10 cellular contexts compared by ENCODE assay signal in the genomic region with DNA sequence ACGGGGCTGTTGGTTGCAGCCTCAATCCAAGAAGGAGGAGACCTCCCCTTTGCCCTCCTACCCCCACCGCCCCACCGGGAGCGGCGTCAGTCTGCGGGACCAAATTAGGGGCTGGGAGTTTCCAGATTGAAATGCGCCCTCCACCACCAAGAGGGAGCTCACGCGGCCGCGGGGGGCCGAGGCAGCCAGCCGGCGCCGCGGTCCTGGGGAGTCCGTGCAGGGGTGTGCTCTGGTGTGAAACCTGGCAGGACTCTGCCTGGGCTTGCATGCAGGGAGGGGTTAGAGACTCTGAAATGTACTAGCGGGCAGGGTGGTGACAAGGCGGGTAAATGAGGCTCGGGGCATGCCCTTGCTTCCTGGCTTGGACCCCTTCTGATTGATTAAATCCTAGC.
DNase-seq lines count a peak whose midpoint lies in the region; ATAC-seq and TF ChIP-seq lines count a peak whose summit lies in the region.
"Had no signal": no experiment of that assay in that cellular context is flagged by ENCODE, and none has a peak within 500 bp of the region (broad histone marks: within the 10 kb centered on the region; RNA-seq: fewer than 3 reads in every experiment).

No MANE protein-coding gene starts in this region.

- H3K4me3 ChIP-seq in NT2/D1 (ENCODE audit: insufficient read length, low read depth) = peak overlapping the region; percentile 61
- H3K4me3 ChIP-seq in fibroblast of mammary gland (ENCODE audit: control insufficient read depth, low read depth, low read length) = peak overlapping the region; percentile 72

- DNase-seq in COR-L47 (lab: John Stamatoyannopoulos, UW) = peak; percentile 24
- DNase-seq in NT2/D1 (ENCODE audit: low read depth, low spot score) = peak; percentile 28
- DNase-seq in fibroblast of mammary gland (ENCODE audit: low read depth) = peak; percentile 19
- DNase-seq in nephron progenitor cell = no peak
- DNase-seq in CD1c-positive myeloid dendritic cell (ENCODE audit: extremely low spot score) = no peak
- DNase-seq in SW480 (ENCODE audit: low spot score) = no peak
- DNase-seq: NCI-H2171 had no signal

- peaks cover 11% of the 10 kb centered on the region for H3K9me3 Mint-ChIP-seq in nephron progenitor cell

- H3K36me3 ChIP-seq in NT2/D1 (ENCODE audit: insufficient read depth, insufficient read length, low read length) = peaks cover 17% of the 10 kb centered on the region

- H3K27me3 Mint-ChIP-seq in nephron progenitor cell (ENCODE audit: low read depth, poor library complexity) = no peaks in the 10 kb centered on the region

- H3K4me3 Mint-ChIP-seq in nephron progenitor cell = peak overlapping the region; percentile 97
- H3K4me3 Mint-ChIP-seq: CD8-positive, alpha-beta T cell had no signal

- H3K27me3 ChIP-seq in NT2/D1 (ENCODE audit: insufficient read depth, insufficient read length) = peaks cover 13% of the 10 kb centered on the region

- H3K9ac ChIP-seq in NT2/D1 (ENCODE audit: insufficient read length, low read depth) = peak overlapping the region; percentile 67

- H3K4me1 ChIP-seq in NT2/D1 (ENCODE audit: insufficient read depth, insufficient read length) = no peaks in the 10 kb centered on the region

- TF ChIP-seq CTCF in fibroblast of mammary gland (conservative IDR thresholded peaks at IDR 0.05; ENCODE audit: control insufficient read depth, insufficient read depth, low read depth, low read length) = no peak
- no peak for TF ChIP-seq CTCF in nephron progenitor cell (IDR thresholded peaks at IDR 0.05)

- peaks cover 42% of the 10 kb centered on the region for H3K4me1 Mint-ChIP-seq in nephron progenitor cell

- no peaks in the 10 kb centered on the region for H3K9me3 ChIP-seq in NT2/D1 (ENCODE audit: insufficient read depth, low read length)

- ATAC-seq in HG03025 (IDR thresholded peaks at IDR 0.05; ENCODE audit: low FRiP score, unreplicated experiment) (no peak), GM18870 (IDR thresholded peaks at IDR 0.05; ENCODE audit: unreplicated experiment) (no peak)
- ATAC-seq: CD8-positive, alpha-beta T cell had no signal

- peaks cover 21% of the 10 kb centered on the region for H3K36me3 Mint-ChIP-seq in nephron progenitor cell (ENCODE audit: low read depth)
- H3K36me3 Mint-ChIP-seq: CD8-positive, alpha-beta T cell had no signal

- H3K27ac Mint-ChIP-seq in nephron progenitor cell = peak overlapping the region; percentile 86
- H3K27ac Mint-ChIP-seq: CD8-positive, alpha-beta T cell had no signal

Comparison
In these comparisons a context has a peak if more than half of its experiments do, and no peak if none do; other contexts are left out.
1. DNase-seq: peak in COR-L47 (single experiment), NT2/D1 (single experiment) and fibroblast of mammary gland (single experiment); none in nephron progenitor cell (single experiment), CD1c-positive myeloid dendritic cell (single experiment) and SW480 (single experiment).